Comparison of ENCODE assay signal across 8 cellular contexts in the genomic region with DNA sequence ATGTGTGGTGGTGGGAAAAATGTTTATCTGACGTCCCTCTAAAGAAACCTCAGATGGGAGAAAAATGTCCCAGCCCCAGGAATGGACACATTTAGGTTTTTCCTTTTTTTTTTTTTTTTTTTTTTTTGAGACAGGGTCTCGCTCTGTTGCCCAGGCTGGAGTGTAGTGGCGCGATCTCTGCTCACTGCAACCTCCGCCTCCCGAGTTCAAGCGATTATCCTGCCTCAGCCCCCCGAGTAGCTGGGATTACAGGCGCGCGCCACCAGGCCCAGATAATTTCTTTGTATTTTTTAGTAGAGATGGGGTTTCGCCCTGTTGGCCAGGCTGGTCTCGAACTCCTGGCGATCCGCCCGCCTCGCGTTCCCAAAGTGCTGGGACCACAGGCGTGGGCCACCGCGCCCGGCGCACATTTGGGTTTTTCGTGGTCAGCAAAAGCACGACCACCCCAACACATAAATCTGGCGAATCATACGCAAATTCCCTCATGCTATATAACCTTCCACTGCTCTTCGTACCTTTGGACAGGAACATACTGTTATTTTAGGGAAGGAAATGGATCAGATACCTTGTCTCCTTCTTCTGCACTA. TPM values are rescaled to one million over a fixed set of nuclear protein-coding genes. Genes with fewer than 3 reads are reported as not detected.
A peak's percentile ranks its signal among the peaks of the same experiment; 100 is the strongest.
DNase-seq lines count a peak whose midpoint lies in the region; ATAC-seq, FAIRE-seq and TF ChIP-seq lines count a peak whose summit lies in the region.
"Not testable (repeated sequence)": the region's sequence is repeated elsewhere in the genome, so short reads cannot be mapped to it uniquely, and the experiment has no call there.

No MANE protein-coding gene starts in this region.

- H3K79me2 ChIP-seq in HepG2 (ENCODE audit: insufficient read depth, low read length): peaks cover 44% of the 10 kb centered on the region

- not testable (repeated sequence) for H3K36me3 ChIP-seq in endodermal cell (ENCODE audit: control insufficient read depth, insufficient read depth, low read length); HepG2 (replicated peaks in 1 of 2; ENCODE audit: control insufficient read depth in 1 of 2, insufficient read depth in 2 of 2, low read length in 2 of 2); upper lobe of right lung
- H3K36me3 ChIP-seq in sigmoid colon: peaks cover 0 to 32% (median 3%) of the 10 kb centered on the region in 4 donors

- FAIRE-seq in HepG2 (lab: Jason Lieb, UNC): not testable (repeated sequence)

- not testable (repeated sequence) for DNase-seq in RWPE1 (ENCODE audit: low spot score); endodermal cell; HepG2 (ENCODE audit: low spot score); sigmoid colon
- DNase-seq in upper lobe of right lung: peak; percentile 68

- not testable (repeated sequence) for TF ChIP-seq EP300 in HepG2 (IDR thresholded peaks at IDR 0.05; ENCODE audit: low read depth in 2 of 2, low read length in 2 of 2); HepG2 (CRISPR knock-in tag; IDR thresholded peaks at IDR 0.05; ENCODE audit: borderline replicate concordance); sigmoid colon (IDR thresholded peaks at IDR 0.05)

- not testable (repeated sequence) for TF ChIP-seq RAD21 in HepG2 (CRISPR knock-in tag; IDR thresholded peaks at IDR 0.05)

- H3K9ac ChIP-seq in endodermal cell (ENCODE audit: extremely low read depth, low read length, poor library complexity, severe bottlenecking) (peak overlapping the region; percentile 90), HepG2 (ENCODE audit: insufficient read depth, low read depth, low read length) (peak overlapping the region; percentile 74)

- not testable (repeated sequence) for TF ChIP-seq CTCF in RWPE1 (conservative IDR thresholded peaks at IDR 0.05; ENCODE audit: low read depth); endodermal cell (conservative IDR thresholded peaks at IDR 0.05); HepG2 (CRISPR knock-in tag; IDR thresholded peaks at IDR 0.05); sigmoid colon (IDR thresholded peaks at IDR 0.05); upper lobe of right lung (IDR thresholded peaks at IDR 0.05)

- in situ Hi-C loops in HepG2 (cut with HindIII; ENCODE audit: extremely low pct_ligation_motif_present, low pct_unique_long_range_greater_than_20kb): loop anchor here (25.0 kb wide), 1 partner anchor 532 kb away; no protein-coding TSS in a partner anchor

- TF ChIP-seq POLR2A in GM18505 (IDR thresholded peaks at IDR 0.05; ENCODE audit: borderline replicate concordance, extremely low read depth, insufficient read depth, insufficient read length); HepG2 (IDR thresholded peaks at IDR 0.05; ENCODE audit: insufficient read depth in 1 of 2, low read depth in 2 of 2, low read length in 2 of 2); sigmoid colon (IDR thresholded peaks at IDR 0.05): not testable (repeated sequence)

- H3K4me3 Mint-ChIP-seq in activated T-helper 17 cell treated with anti-CD3 and anti-CD28 coated beads, Interleukin-2, amount 50 U/mL, for 72 hours: peak overlapping the region; percentile 96
- peak overlapping the region; percentile 100 for H3K4me3 Mint-ChIP-seq in endodermal cell

- peak overlapping the region; percentile 94 for H3K27ac Mint-ChIP-seq in activated T-helper 17 cell treated with anti-CD3 and anti-CD28 coated beads, Interleukin-2, amount 50 U/mL, for 72 hours
- peak overlapping the region; percentile 99 for H3K27ac Mint-ChIP-seq in endodermal cell

- POLR2A ChIA-PET in RWPE1 (lab: Yijun Ruan, JAX; ENCODE audit: low non-redundant PET) (interaction anchor here (1.3 kb wide), 1 partner anchor 17 kb away, joined by 3 read pairs; no protein-coding TSS in a partner anchor), HepG2 (lab: Yijun Ruan, JAX) (interaction anchor here (0.6 to 4.2 kb wide), 15 partner anchors 11 to 733 kb away, joined by 3 to 60 read pairs (median 4); partner anchors contain the start of gene MCCC2)

- peaks cover 53% of the 10 kb centered on the region for H3K36me3 Mint-ChIP-seq in activated T-helper 17 cell treated with anti-CD3 and anti-CD28 coated beads, Interleukin-2, amount 50 U/mL, for 72 hours (ENCODE audit: low read depth)
- H3K36me3 Mint-ChIP-seq in endodermal cell (ENCODE audit: low read depth): peaks cover 22% of the 10 kb centered on the region

- ATAC-seq in GM18505 (IDR thresholded peaks at IDR 0.05; ENCODE audit: unreplicated experiment): peak; percentile 7
- ATAC-seq in HG03045 (IDR thresholded peaks at IDR 0.05; ENCODE audit: unreplicated experiment): peak; percentile 6
- peak; percentile 14 for ATAC-seq in activated T-helper 17 cell treated with anti-CD3 and anti-CD28 coated beads, Interleukin-2, amount 50 U/mL, for 72 hours (replicated peaks)
- peak; percentile 41 for ATAC-seq in HepG2
- peak; percentile 2 for ATAC-seq in upper lobe of right lung

- H3K27me3 ChIP-seq in endodermal cell (ENCODE audit: control insufficient read depth, insufficient read depth, low read length, poor library complexity, severe bottlenecking); HepG2 (ENCODE audit: control insufficient read depth in 1 of 2, insufficient read depth in 2 of 2, low read length in 2 of 2); sigmoid colon; upper lobe of right lung: not testable (repeated sequence)

- not testable (repeated sequence) for BruUV-seq in HepG2 (replicated peaks; lab: Mats Ljungman, UMichigan)

- intact Hi-C loops in HepG2 (cut with micrococcal nuclease; ENCODE audit: unreplicated experiment); sigmoid colon (cut with DNase I); upper lobe of right lung (cut with DNase I): not testable (repeated sequence)

- not testable (repeated sequence) for H4K20me1 ChIP-seq in HepG2 (ENCODE audit: insufficient read depth, low read length)

- H3K9me3 ChIP-seq in endodermal cell (ENCODE audit: control insufficient read depth, low read length); HepG2 (ENCODE audit: low read length); sigmoid colon; upper lobe of right lung: not testable (repeated sequence)

- CTCF ChIA-PET in RWPE1 (lab: Yijun Ruan, JAX): interaction anchor here (0.5 to 1.5 kb wide), 5 partner anchors 10 to 529 kb away, joined by 3 to 7 read pairs (median 4); no protein-coding TSS in a partner anchor
- CTCF ChIA-PET in HepG2 (lab: Yijun Ruan, JAX; ENCODE audit: low intra/inter-chr PET ratio, low total read pairs): not testable (repeated sequence)

- H3K4me3 ChIP-seq in endodermal cell (ENCODE audit: low read length): peak overlapping the region; percentile 95
- peak overlapping the region; percentile 65 to 91 (median 90) for H3K4me3 ChIP-seq in HepG2 (replicated peaks in 1 of 3; ENCODE audit: insufficient read depth in 1 of 3, low read depth in 2 of 3, low read length in 3 of 3)
- peak overlapping the region; percentile 70 to 88 (median 78) for H3K4me3 ChIP-seq in sigmoid colon
- peak overlapping the region; percentile 79 for H3K4me3 ChIP-seq in upper lobe of right lung

- H3K4me1 ChIP-seq in endodermal cell (ENCODE audit: control insufficient read depth, insufficient read depth, low read length): not testable (repeated sequence)
- H3K4me1 ChIP-seq in HepG2 (ENCODE audit: insufficient read depth, low read length): peaks cover 43% of the 10 kb centered on the region
- peaks cover 0 to 26% (median 24%) of the 10 kb centered on the region in 4 donors for H3K4me1 ChIP-seq in sigmoid colon
- H3K4me1 ChIP-seq in upper lobe of right lung: peaks cover 15% of the 10 kb centered on the region

- H3K9me3 Mint-ChIP-seq in activated T-helper 17 cell treated with anti-CD3 and anti-CD28 coated beads, Interleukin-2, amount 50 U/mL, for 72 hours; endodermal cell: not testable (repeated sequence)

- H2AFZ ChIP-seq in HepG2 (ENCODE audit: low read length): peak overlapping the region; percentile 45

- peaks cover 16% of the 10 kb centered on the region for H3K4me1 Mint-ChIP-seq in activated T-helper 17 cell treated with anti-CD3 and anti-CD28 coated beads, Interleukin-2, amount 50 U/mL, for 72 hours
- not testable (repeated sequence) for H3K4me1 Mint-ChIP-seq in endodermal cell

- not testable (repeated sequence) for H3K27me3 Mint-ChIP-seq in activated T-helper 17 cell treated with anti-CD3 and anti-CD28 coated beads, Interleukin-2, amount 50 U/mL, for 72 hours; endodermal cell (ENCODE audit: insufficient read depth)

- 1 to 10% methylated on average over 12 to 28 of the region's 28 CpGs for WGBS in endodermal cell (ENCODE audit: insufficient coverage in 1 of 2, insufficient read length in 1 of 2), 2 experiments
- WGBS in HepG2 (ENCODE audit: low lambda C conversion rate): 3% methylated on average over 12 of the region's 28 CpGs
- 6 to 7% methylated on average over 28 of the region's 28 CpGs for WGBS in sigmoid colon, 2 donors

- H3K27ac ChIP-seq in RWPE1: peak overlapping the region; percentile 77
- H3K27ac ChIP-seq in endodermal cell (ENCODE audit: low read depth, low read length): peak overlapping the region; percentile 22
- H3K27ac ChIP-seq in HepG2 (ENCODE audit: extremely low read length, insufficient read depth, low read length): peak overlapping the region; percentile 76
- peak overlapping the region; percentile 77 to 88 (median 84) for H3K27ac ChIP-seq in sigmoid colon
- peak overlapping the region; percentile 79 for H3K27ac ChIP-seq in upper lobe of right lung

- H3K4me2 ChIP-seq in HepG2 (ENCODE audit: low read depth, low read length): peak overlapping the region; percentile 77

RNA-seq across cellular contexts. Expression of gene MRPS27, which starts 0.5 kb away (rescaled TPM):
- total RNA-seq in activated T-helper 17 cell treated with anti-CD3 and anti-CD28 coated beads, Interleukin-2, amount 50 U/mL, for 72 hours: 10 to 100 TPM; 71.2 to 88.3 TPM
- total RNA-seq in endodermal cell: 10 to 100 TPM; 55.2 to 80.8 TPM
- polyA plus RNA-seq in endodermal cell (2013, experiment 1 of 2): 68.4 TPM
- polyA plus RNA-seq in endodermal cell (2013, experiment 2 of 2): 64.3 TPM
- total RNA-seq in HepG2 (2016; rRNA removed; fragmentation: Illumina TruSeq; extraction: Trizol): 115 and 139 TPM in 2 replicates
- total RNA-seq in HepG2 (2016; cell fraction: cytosol; rRNA removed; fragmentation: Illumina TruSeq; extraction: Trizol; ENCODE audit: low read depth): 17.5 and 21.2 TPM in 2 replicates
- 116 and 136 TPM in 2 replicates for total RNA-seq in HepG2 (2016; cell fraction: insoluble cytoplasmic fraction; rRNA removed; fragmentation: Illumina TruSeq; extraction: Trizol)
- total RNA-seq in HepG2 (2016; cell fraction: membrane; rRNA removed; fragmentation: Illumina TruSeq; extraction: Trizol): 84.2 and 94.1 TPM in 2 replicates
- total RNA-seq in HepG2 (2016; cell fraction: nucleus; rRNA removed; fragmentation: Illumina TruSeq; extraction: Trizol): 105 and 107 TPM in 2 replicates
- 69.9 and 71.8 TPM in 2 replicates for polyA plus RNA-seq in HepG2 (2011; rRNA removed)
- 61.9 and 69.4 TPM in 2 replicates for polyA plus RNA-seq in HepG2 (2011; cell fraction: cytosol; rRNA removed)
- polyA plus RNA-seq in HepG2 (2011; cell fraction: nucleus; rRNA removed): 35.6 and 40.4 TPM in 2 replicates
- 50.1 and 50.6 TPM in 2 replicates for polyA plus RNA-seq in HepG2 (2012)
- 15.3 and 16.9 TPM in 2 replicates for polyA plus RNA-seq in HepG2 (2016; cell fraction: cytosol; fragmentation: Illumina TruSeq; extraction: Trizol; ENCODE audit: low read depth)
- 115 and 117 TPM in 2 replicates for polyA plus RNA-seq in HepG2 (2016; cell fraction: insoluble cytoplasmic fraction; fragmentation: Illumina TruSeq; extraction: Trizol; ENCODE audit: low read depth)
- 55.5 and 63.7 TPM in 2 replicates for polyA plus RNA-seq in HepG2 (2016; cell fraction: membrane; fragmentation: Illumina TruSeq; extraction: Trizol; ENCODE audit: low read depth)
- 77.0 and 147 TPM in 2 replicates for polyA plus RNA-seq in HepG2 (2016; cell fraction: nucleus; fragmentation: Illumina TruSeq; extraction: Trizol; ENCODE audit: insufficient read depth, low read depth)
- 215 and 246 TPM in 2 replicates for polyA minus RNA-seq in HepG2 (2011; rRNA and poly(A)+ RNA removed; ENCODE audit: low replicate concordance)
- 76.1 and 103 TPM in 2 replicates for polyA minus RNA-seq in HepG2 (2011; cell fraction: cytosol; rRNA and poly(A)+ RNA removed)
- polyA minus RNA-seq in HepG2 (2011; cell fraction: nucleus; rRNA and poly(A)+ RNA removed): 93.1 and 114 TPM in 2 replicates
- total RNA-seq in sigmoid colon: 10 to 100 TPM; 44.8 to 64.0 (median 49.6) TPM
- 10 to 100 TPM; 23.1 to 38.2 (median 23.4) TPM for polyA plus RNA-seq in sigmoid colon
- total RNA-seq in upper lobe of right lung: 34.2 TPM

RNA-seq across cellular contexts. Expression of gene PTCD2, which starts 0.6 kb away (rescaled TPM):
- 10 to 100 TPM in 1 of 2 donors, 1 to 10 TPM in 1; 9.1 to 14.8 TPM for total RNA-seq in activated T-helper 17 cell treated with anti-CD3 and anti-CD28 coated beads, Interleukin-2, amount 50 U/mL, for 72 hours
- total RNA-seq in endodermal cell (10 to 100 TPM in 1 of 2 donors, 1 to 10 TPM in 1; 9.5 to 13.4 TPM), HepG2 (2016; rRNA removed; fragmentation: Illumina TruSeq; extraction: Trizol) (6.4 and 7.0 TPM in 2 replicates), sigmoid colon (10 to 100 TPM in 1 of 4 donors, 1 to 10 TPM in 3; 5.4 to 12.7 (median 6.0) TPM), upper lobe of right lung (6.5 TPM)
- 10.5 TPM for polyA plus RNA-seq in endodermal cell (2013, experiment 1 of 2)
- 8.8 TPM for polyA plus RNA-seq in endodermal cell (2013, experiment 2 of 2)
- 1.2 and 1.8 TPM in 2 replicates for total RNA-seq in HepG2 (2016; cell fraction: cytosol; rRNA removed; fragmentation: Illumina TruSeq; extraction: Trizol; ENCODE audit: low read depth)
- 7.0 and 9.2 TPM in 2 replicates for total RNA-seq in HepG2 (2016; cell fraction: insoluble cytoplasmic fraction; rRNA removed; fragmentation: Illumina TruSeq; extraction: Trizol)
- total RNA-seq in HepG2 (2016; cell fraction: membrane; rRNA removed; fragmentation: Illumina TruSeq; extraction: Trizol): 3.4 TPM in 2 replicates
- 11.4 and 14.2 TPM in 2 replicates for total RNA-seq in HepG2 (2016; cell fraction: nucleus; rRNA removed; fragmentation: Illumina TruSeq; extraction: Trizol)
- polyA plus RNA-seq in HepG2 (2011; rRNA removed) (5.3 and 5.5 TPM in 2 replicates), sigmoid colon (1 to 10 TPM in 2 of 3 donors, under 1 TPM in 1; 0.60 to 3.5 (median 1.2) TPM)
- 2.2 and 3.7 TPM in 2 replicates for polyA plus RNA-seq in HepG2 (2011; cell fraction: cytosol; rRNA removed)
- 9.0 and 11.4 TPM in 2 replicates for polyA plus RNA-seq in HepG2 (2011; cell fraction: nucleus; rRNA removed)
- polyA plus RNA-seq in HepG2 (2012): 3.9 and 4.5 TPM in 2 replicates
- 0.70 and 0.74 TPM in 2 replicates for polyA plus RNA-seq in HepG2 (2016; cell fraction: cytosol; fragmentation: Illumina TruSeq; extraction: Trizol; ENCODE audit: low read depth)
- 8.3 and 9.4 TPM in 2 replicates for polyA plus RNA-seq in HepG2 (2016; cell fraction: insoluble cytoplasmic fraction; fragmentation: Illumina TruSeq; extraction: Trizol; ENCODE audit: low read depth)
- 1.6 and 2.1 TPM in 2 replicates for polyA plus RNA-seq in HepG2 (2016; cell fraction: membrane; fragmentation: Illumina TruSeq; extraction: Trizol; ENCODE audit: low read depth)
- polyA plus RNA-seq in HepG2 (2016; cell fraction: nucleus; fragmentation: Illumina TruSeq; extraction: Trizol; ENCODE audit: insufficient read depth, low read depth): 13.3 and 14.0 TPM in 2 replicates
- 6.7 and 16.5 TPM in 2 replicates for polyA minus RNA-seq in HepG2 (2011; rRNA and poly(A)+ RNA removed; ENCODE audit: low replicate concordance)
- 2.5 and 3.2 TPM in 2 replicates for polyA minus RNA-seq in HepG2 (2011; cell fraction: cytosol; rRNA and poly(A)+ RNA removed)
- 19.2 and 20.8 TPM in 2 replicates for polyA minus RNA-seq in HepG2 (2011; cell fraction: nucleus; rRNA and poly(A)+ RNA removed)

Comparison
In these comparisons a context has a peak if more than half of its experiments do, and no peak if none do; other contexts are left out.
1. H3K27ac ChIP-seq: peak in every context shown above with its lines; median percentile 84 in sigmoid colon; 79 in upper lobe of right lung; 77 in RWPE1; 76 in HepG2; 22 in endodermal cell.